8 cellular contexts compared by ENCODE assay signal in genomic region chr1:111990026-111990877, GRCh38. TPM values are rescaled to one million over a fixed set of nuclear protein-coding genes. Genes with fewer than 3 reads are reported as not detected.
DNase-seq lines count a peak whose midpoint lies in the region; ATAC-seq and TF ChIP-seq lines count a peak whose summit lies in the region.

No MANE protein-coding gene starts in this region.

- DNase-seq in T-helper 1 cell: no peak
- peak; percentile 5 to 17 for DNase-seq in activated CD4-positive, alpha-beta T cell treated with anti-CD3 and anti-CD28 coated beads, Interleukin-2, amount 50 U/mL, for 48 hours
- peak in 40 of 42 donors; percentile 16 to 78 (median 54) for DNase-seq in head of caudate nucleus
- peak in 2 of 5 donors; percentile 28 to 41 for DNase-seq in ovary
- no peak for DNase-seq in NCI-H524 treated with DMSO at 0.1 percent for 48 hours (lab: John Stamatoyannopoulos, UW)
- DNase-seq in stimulated activated CD4-positive, alpha-beta T cell treated with anti-CD3 and anti-CD28 coated beads, Interleukin-4, amount 100 ng/mL, for 24 hours: no peak

- no peak for TF ChIP-seq CTCF in ovary (IDR thresholded peaks at IDR 0.05)

- no peak for ATAC-seq in GM21737 (IDR thresholded peaks at IDR 0.05; ENCODE audit: unreplicated experiment)

- no peaks in the 10 kb centered on the region for H3K36me3 ChIP-seq in ovary

- H3K9me3 ChIP-seq in ovary: no peaks in the 10 kb centered on the region

- H3K27ac Mint-ChIP-seq in T-helper 1 cell treated with Interleukin-12 subunit alpha and Interleukin-12 subunit beta and Interleukin-4 antibody, amounts not matched to agents 30 μg/mL and 1 μg/mL, for 36 hours: no peak overlapping the region

- WGBS in ovary, 3 donors: 1% methylated on average over 70 to 72 of the region's 72 CpGs

- H3K36me3 Mint-ChIP-seq in T-helper 1 cell treated with Interleukin-12 subunit alpha and Interleukin-12 subunit beta and Interleukin-4 antibody, amounts not matched to agents 30 μg/mL and 1 μg/mL, for 36 hours (ENCODE audit: low read depth): no peaks in the 10 kb centered on the region

- peaks cover 2% of the 10 kb centered on the region for H3K4me1 Mint-ChIP-seq in T-helper 1 cell treated with Interleukin-12 subunit alpha and Interleukin-12 subunit beta and Interleukin-4 antibody, amounts not matched to agents 30 μg/mL and 1 μg/mL, for 36 hours (ENCODE audit: low read depth)

- no peak for TF ChIP-seq POLR2A in ovary (IDR thresholded peaks at IDR 0.05)

- H3K4me3 Mint-ChIP-seq in T-helper 1 cell treated with Interleukin-12 subunit alpha and Interleukin-12 subunit beta and Interleukin-4 antibody, amounts not matched to agents 30 μg/mL and 1 μg/mL, for 36 hours: peak overlapping the region; percentile 31

- no peaks in the 10 kb centered on the region for H3K9me3 Mint-ChIP-seq in T-helper 1 cell treated with Interleukin-12 subunit alpha and Interleukin-12 subunit beta and Interleukin-4 antibody, amounts not matched to agents 30 μg/mL and 1 μg/mL, for 36 hours

- H3K4me1 ChIP-seq in ovary (ENCODE audit: insufficient read depth): peaks cover 11% of the 10 kb centered on the region

- no peak overlapping the region for H3K27ac ChIP-seq in ovary

- H3K27me3 Mint-ChIP-seq in T-helper 1 cell treated with Interleukin-12 subunit alpha and Interleukin-12 subunit beta and Interleukin-4 antibody, amounts not matched to agents 30 μg/mL and 1 μg/mL, for 36 hours (ENCODE audit: low read depth): peaks cover 82% of the 10 kb centered on the region

- H3K4me3 ChIP-seq in ovary: peak overlapping the region; percentile 52

- no peak for TF ChIP-seq EP300 in ovary (IDR thresholded peaks at IDR 0.05)

- intact Hi-C loops in head of caudate nucleus (cut with DNase I): no loop called here
- intact Hi-C loops in ovary (cut with DNase I): loop anchor here in 1 of 4 donors (2.0 to 10.0 kb wide), 2 partner anchors 501 to 1365 kb away; no protein-coding TSS in a partner anchor

- no peaks in the 10 kb centered on the region for H3K27me3 ChIP-seq in ovary

RNA-seq across cellular contexts. Expression of gene KCND3, which starts 0.8 kb away (rescaled TPM):
- total RNA-seq in ovary: 1 to 10 TPM in 3 of 7 donors, under 1 TPM in 4; 0.15 to 6.5 (median 0.60) TPM
- polyA plus RNA-seq in ovary: 1 to 10 TPM in 1 of 2 donors, under 1 TPM in 1; 0.29 to 3.0 TPM

Comparison
In these comparisons a context has a peak if more than half of its experiments do, and no peak if none do; other contexts are left out.
1. DNase-seq: peak in activated CD4-positive, alpha-beta T cell treated with anti-CD3 and anti-CD28 coated beads, Interleukin-2, amount 50 U/mL, for 48 hours (2 of 2) and head of caudate nucleus (40 of 42); none in T-helper 1 cell (0 of 5), NCI-H524 treated with DMSO at 0.1 percent for 48 hours (single experiment) and stimulated activated CD4-positive, alpha-beta T cell treated with anti-CD3 and anti-CD28 coated beads, Interleukin-4, amount 100 ng/mL, for 24 hours (single experiment).